In genomic region chr7:140375808-140376730, GRCh38 we compare ENCODE assay signal across 14 cellular contexts. TPM values are rescaled to one million over a fixed set of nuclear protein-coding genes. Genes with fewer than 3 reads are reported as not detected.
DNase-seq lines count a peak whose midpoint lies in the region; ATAC-seq and TF ChIP-seq lines count a peak whose summit lies in the region.
"Had no signal": no experiment of that assay in that cellular context is flagged by ENCODE, and none has a peak within 500 bp of the region (broad histone marks: within the 10 kb centered on the region; RNA-seq: fewer than 3 reads in every experiment).

No MANE protein-coding gene starts in this region.

- peak overlapping the region; percentile 59 for H3K27ac ChIP-seq in CD4-positive, alpha-beta memory T cell (ENCODE audit: low read depth, low read length)
- H3K27ac ChIP-seq in naive thymus-derived CD4-positive, alpha-beta T cell (ENCODE audit: low read depth, low read length), result peak overlapping the region; percentile 75
- H3K27ac ChIP-seq: sigmoid colon had no signal

- CTCF ChIA-PET in CD4-positive, alpha-beta memory T cell (lab: Charles Lee; ENCODE audit: partially characterized antibody), result interaction anchor here (0.9 to 2.8 kb wide), 8 partner anchors 10 to 123 kb away, joined by 3 to 10 read pairs (median 4); partner anchors contain the start of gene SLC37A3
- CTCF ChIA-PET in naive thymus-derived CD4-positive, alpha-beta T cell (lab: Charles Lee), result interaction anchor here (0.7 to 1.1 kb wide), 3 partner anchors 21 to 228 kb away, joined by 3 to 5 read pairs (median 3); no protein-coding TSS in a partner anchor

- ATAC-seq in HG03025 (IDR thresholded peaks at IDR 0.05; ENCODE audit: low FRiP score, unreplicated experiment) (peak; percentile 39), GM19023 (IDR thresholded peaks at IDR 0.05; ENCODE audit: unreplicated experiment) (no peak)
- peak; percentile 89 for ATAC-seq in naive thymus-derived CD4-positive, alpha-beta T cell

- H3K4me3 Mint-ChIP-seq in CD4-positive, alpha-beta memory T cell, result peak overlapping the region; percentile 75 to 99 (median 86)
- peak overlapping the region; percentile 65 for H3K4me3 Mint-ChIP-seq in activated T-helper 2 cell treated with anti-CD3 and anti-CD28 coated beads, Interferon-gamma antibody, Interleukin-2, Interleukin-4, amounts not matched to agents 10 μg/mL and 5 μg/mL and 100 μg/mL, durations not matched to agents 14 hours and 24 hours and 36 hours (ENCODE audit: low read depth)
- H3K4me3 Mint-ChIP-seq in naive thymus-derived CD4-positive, alpha-beta T cell, result peak overlapping the region; percentile 67 to 92 (median 84)
- H3K4me3 Mint-ChIP-seq in endothelial cell (ENCODE audit: unreplicated experiment), result no peak overlapping the region

- DNase-seq in CD4-positive, alpha-beta memory T cell, result peak in 4 of 5 donors; percentile 30 to 48 (median 40)
- DNase-seq in activated T-helper 2 cell treated with anti-CD3 and anti-CD28 coated beads, Interferon-gamma antibody, Interleukin-2, Interleukin-4, amounts not matched to agents 10 μg/mL and 5 μg/mL and 100 μg/mL, durations not matched to agents 14 hours and 24 hours and 36 hours (ENCODE audit: low spot score), result peak; percentile 26
- peak in 8 of 9 donors; percentile 34 to 71 (median 56) for DNase-seq in naive thymus-derived CD4-positive, alpha-beta T cell
- DNase-seq in mucosa of gallbladder (ENCODE audit: low spot score), result no peak
- DNase-seq in endothelial cell (ENCODE audit: low spot score), result no peak
- DNase-seq in midbrain (lab: John Stamatoyannopoulos, UW), result no peak
- DNase-seq: cerebellar nuclear complex; NCI-H2081 treated with DMSO at 0.1 percent for 48 hours; NK-92 treated with Interleukin-12 subunit alpha and Interleukin-12 subunit beta, amount 100 ng/mL, for 24 hours; sigmoid colon had no signal

- peaks cover 10 to 23% (median 13%) of the 10 kb centered on the region in 4 donors for H3K4me1 Mint-ChIP-seq in CD4-positive, alpha-beta memory T cell
- peaks cover 51% of the 10 kb centered on the region for H3K4me1 Mint-ChIP-seq in activated T-helper 2 cell treated with anti-CD3 and anti-CD28 coated beads, Interferon-gamma antibody, Interleukin-2, Interleukin-4, amounts not matched to agents 10 μg/mL and 5 μg/mL and 100 μg/mL, durations not matched to agents 14 hours and 24 hours and 36 hours (ENCODE audit: low read depth)
- peaks cover 0 to 48% (median 20%) of the 10 kb centered on the region in 7 donors for H3K4me1 Mint-ChIP-seq in naive thymus-derived CD4-positive, alpha-beta T cell
- no peaks in the 10 kb centered on the region for H3K4me1 Mint-ChIP-seq in endothelial cell (ENCODE audit: unreplicated experiment)

- peaks cover 5% of the 10 kb centered on the region for H3K36me3 ChIP-seq in CD4-positive, alpha-beta memory T cell (ENCODE audit: insufficient read depth, low read length)
- H3K36me3 ChIP-seq in naive thymus-derived CD4-positive, alpha-beta T cell (ENCODE audit: control insufficient read depth in 2 of 3, insufficient read depth in 3 of 3, low read length in 3 of 3), result peaks cover 0 to 23% (median 0%) of the 10 kb centered on the region in 3 experiments

- intact Hi-C loops in CD4-positive, alpha-beta memory T cell (cut with micrococcal nuclease), result no loop called here
- intact Hi-C loops in activated T-helper 2 cell treated with anti-CD3 and anti-CD28 coated beads, Interferon-gamma antibody, Interleukin-2, Interleukin-4, amounts not matched to agents 10 μg/mL and 5 μg/mL and 100 μg/mL, durations not matched to agents 14 hours and 24 hours and 36 hours (cut with micrococcal nuclease), result loop anchor here (1.0 to 5.0 kb wide), 9 partner anchors 14 to 201 kb away; no protein-coding TSS in a partner anchor
- intact Hi-C loops in naive thymus-derived CD4-positive, alpha-beta T cell (cut with micrococcal nuclease), result loop anchor here (1.0 to 10.0 kb wide), 10 partner anchors 17 to 1271 kb away; partner anchors contain the start of genes RAB19 (in 2 of the 2), AGK (in 1 of the 2), PARP12 (in 1 of the 2) and SLC37A3 (in 1 of the 2)

- POLR2A ChIA-PET in CD4-positive, alpha-beta memory T cell (lab: Charles Lee; ENCODE audit: partially characterized antibody), result interaction anchor here (0.8 to 3.0 kb wide), 9 partner anchors 10 to 1017 kb away, joined by 3 to 15 read pairs (median 6); partner anchors contain the start of genes LUC7L2, RAB19 and SLC37A3
- POLR2A ChIA-PET in naive thymus-derived CD4-positive, alpha-beta T cell (lab: Charles Lee), result interaction anchor here (0.5 to 3.3 kb wide), 7 partner anchors 9 to 198 kb away, joined by 3 to 20 read pairs (median 7); partner anchors contain the start of gene RAB19

- no peaks in the 10 kb centered on the region for H3K27me3 ChIP-seq in CD4-positive, alpha-beta memory T cell (ENCODE audit: insufficient read depth, low read length)
- no peaks in the 10 kb centered on the region for H3K27me3 ChIP-seq in naive thymus-derived CD4-positive, alpha-beta T cell (ENCODE audit: control insufficient read depth in 2 of 2, insufficient read depth in 2 of 2, low read length in 2 of 2)
- H3K27me3 ChIP-seq: sigmoid colon had no signal

- no peak for TF ChIP-seq CTCF in endothelial cell (IDR thresholded peaks at IDR 0.05; ENCODE audit: unreplicated experiment)

- H3K36me3 Mint-ChIP-seq in CD4-positive, alpha-beta memory T cell, result peaks cover 12 to 22% of the 10 kb centered on the region in 2 donors
- peaks cover 70% of the 10 kb centered on the region for H3K36me3 Mint-ChIP-seq in activated T-helper 2 cell treated with anti-CD3 and anti-CD28 coated beads, Interferon-gamma antibody, Interleukin-2, Interleukin-4, amounts not matched to agents 10 μg/mL and 5 μg/mL and 100 μg/mL, durations not matched to agents 14 hours and 24 hours and 36 hours (ENCODE audit: low read depth)
- peaks cover 4 to 24% (median 12%) of the 10 kb centered on the region in 5 donors for H3K36me3 Mint-ChIP-seq in naive thymus-derived CD4-positive, alpha-beta T cell
- peaks cover 14% of the 10 kb centered on the region for H3K36me3 Mint-ChIP-seq in endothelial cell (ENCODE audit: low read depth, unreplicated experiment)

- no peaks in the 10 kb centered on the region for H3K27me3 Mint-ChIP-seq in CD4-positive, alpha-beta memory T cell
- H3K27me3 Mint-ChIP-seq in activated T-helper 2 cell treated with anti-CD3 and anti-CD28 coated beads, Interferon-gamma antibody, Interleukin-2, Interleukin-4, amounts not matched to agents 10 μg/mL and 5 μg/mL and 100 μg/mL, durations not matched to agents 14 hours and 24 hours and 36 hours (ENCODE audit: low read depth), result no peaks in the 10 kb centered on the region
- H3K27me3 Mint-ChIP-seq in naive thymus-derived CD4-positive, alpha-beta T cell, result no peaks in the 10 kb centered on the region
- H3K27me3 Mint-ChIP-seq in endothelial cell (ENCODE audit: unreplicated experiment), result no peaks in the 10 kb centered on the region

- H3K9me3 Mint-ChIP-seq in CD4-positive, alpha-beta memory T cell, result no peaks in the 10 kb centered on the region
- no peaks in the 10 kb centered on the region for H3K9me3 Mint-ChIP-seq in activated T-helper 2 cell treated with anti-CD3 and anti-CD28 coated beads, Interferon-gamma antibody, Interleukin-2, Interleukin-4, amounts not matched to agents 10 μg/mL and 5 μg/mL and 100 μg/mL, durations not matched to agents 14 hours and 24 hours and 36 hours
- H3K9me3 Mint-ChIP-seq in naive thymus-derived CD4-positive, alpha-beta T cell, result no peaks in the 10 kb centered on the region
- H3K9me3 Mint-ChIP-seq in endothelial cell (ENCODE audit: unreplicated experiment), result no peaks in the 10 kb centered on the region

- peak overlapping the region; percentile 14 to 56 for H3K4me3 ChIP-seq in CD4-positive, alpha-beta memory T cell (ENCODE audit: low read length in 2 of 2)
- H3K4me3 ChIP-seq in naive thymus-derived CD4-positive, alpha-beta T cell (ENCODE audit: low read length), result peak overlapping the region; percentile 58
- H3K4me3 ChIP-seq: sigmoid colon had no signal

- peak overlapping the region; percentile 84 to 97 (median 93) for H3K27ac Mint-ChIP-seq in CD4-positive, alpha-beta memory T cell
- H3K27ac Mint-ChIP-seq in activated T-helper 2 cell treated with anti-CD3 and anti-CD28 coated beads, Interferon-gamma antibody, Interleukin-2, Interleukin-4, amounts not matched to agents 10 μg/mL and 5 μg/mL and 100 μg/mL, durations not matched to agents 14 hours and 24 hours and 36 hours, result peak overlapping the region; percentile 97
- peak overlapping the region; percentile 87 to 97 (median 93) for H3K27ac Mint-ChIP-seq in naive thymus-derived CD4-positive, alpha-beta T cell
- no peak overlapping the region for H3K27ac Mint-ChIP-seq in endothelial cell (ENCODE audit: unreplicated experiment)

- H3K4me1 ChIP-seq in CD4-positive, alpha-beta memory T cell (ENCODE audit: insufficient read depth, low read length), result peaks cover 15% of the 10 kb centered on the region
- peaks cover 6 to 10% of the 10 kb centered on the region in 2 donors for H3K4me1 ChIP-seq in naive thymus-derived CD4-positive, alpha-beta T cell (ENCODE audit: control insufficient read depth in 2 of 2, insufficient read depth in 2 of 2, low read length in 2 of 2)
- H3K4me1 ChIP-seq: sigmoid colon had no signal

- no peaks in the 10 kb centered on the region for H3K9me3 ChIP-seq in CD4-positive, alpha-beta memory T cell (ENCODE audit: control insufficient read depth in 1 of 2, low read length in 2 of 2)
- H3K9me3 ChIP-seq in naive thymus-derived CD4-positive, alpha-beta T cell (ENCODE audit: control insufficient read depth in 2 of 3, low read length in 3 of 3), result no peaks in the 10 kb centered on the region
- H3K9me3 ChIP-seq: sigmoid colon had no signal

RNA-seq across cellular contexts. Expression of gene SLC37A3, which starts 22.3 kb away (rescaled TPM):
- 10 to 100 TPM; 32.5 to 42.5 TPM for total RNA-seq in CD4-positive, alpha-beta memory T cell
- 10 to 100 TPM; 15.0 to 24.0 TPM for polyA plus RNA-seq in CD4-positive, alpha-beta memory T cell
- total RNA-seq in activated T-helper 2 cell treated with anti-CD3 and anti-CD28 coated beads, Interferon-gamma antibody, Interleukin-2, Interleukin-4, amounts not matched to agents 10 μg/mL and 5 μg/mL and 100 μg/mL, durations not matched to agents 14 hours and 24 hours and 36 hours, result 98.3 and 105 TPM in 2 replicates
- total RNA-seq in naive thymus-derived CD4-positive, alpha-beta T cell, result 10 to 100 TPM; 26.8 to 72.7 (median 39.4) TPM
- polyA plus RNA-seq in naive thymus-derived CD4-positive, alpha-beta T cell, result 10 to 100 TPM; 18.5 to 20.7 TPM
- 40.9 TPM for total RNA-seq in mucosa of gallbladder
- 76.7 TPM for total RNA-seq in endothelial cell (ENCODE audit: unreplicated experiment)

RNA-seq across cellular contexts. Expression of gene RAB19, which starts 27.8 kb away (rescaled TPM):
- 1 to 10 TPM; 2.5 to 3.2 TPM for total RNA-seq in CD4-positive, alpha-beta memory T cell
- 1 to 10 TPM; 1.6 to 2.1 TPM for polyA plus RNA-seq in CD4-positive, alpha-beta memory T cell
- 12.5 and 14.5 TPM in 2 replicates for total RNA-seq in activated T-helper 2 cell treated with anti-CD3 and anti-CD28 coated beads, Interferon-gamma antibody, Interleukin-2, Interleukin-4, amounts not matched to agents 10 μg/mL and 5 μg/mL and 100 μg/mL, durations not matched to agents 14 hours and 24 hours and 36 hours
- 10 to 100 TPM in 1 of 5 experiments, 1 to 10 TPM in 4; 1.8 to 13.3 (median 3.3) TPM for total RNA-seq in naive thymus-derived CD4-positive, alpha-beta T cell
- 1 to 10 TPM; 3.0 to 3.3 TPM for polyA plus RNA-seq in naive thymus-derived CD4-positive, alpha-beta T cell
- 8.8 TPM for total RNA-seq in mucosa of gallbladder
- total RNA-seq in endothelial cell (ENCODE audit: unreplicated experiment), result 5.1 TPM
- total RNA-seq: sigmoid colon had no signal
- polyA plus RNA-seq: CD14-positive monocyte, keratinocyte had no signal

Comparison
In these comparisons a context has a peak if more than half of its experiments do, and no peak if none do; other contexts are left out.
1. DNase-seq: peak in CD4-positive, alpha-beta memory T cell (4 of 5), activated T-helper 2 cell treated with anti-CD3 and anti-CD28 coated beads, Interferon-gamma antibody, Interleukin-2, Interleukin-4, amounts not matched to agents 10 μg/mL and 5 μg/mL and 100 μg/mL, durations not matched to agents 14 hours and 24 hours and 36 hours (single experiment) and naive thymus-derived CD4-positive, alpha-beta T cell (8 of 9); none in mucosa of gallbladder (single experiment), endothelial cell (single experiment) and midbrain (single experiment).